In the genomic region with DNA sequence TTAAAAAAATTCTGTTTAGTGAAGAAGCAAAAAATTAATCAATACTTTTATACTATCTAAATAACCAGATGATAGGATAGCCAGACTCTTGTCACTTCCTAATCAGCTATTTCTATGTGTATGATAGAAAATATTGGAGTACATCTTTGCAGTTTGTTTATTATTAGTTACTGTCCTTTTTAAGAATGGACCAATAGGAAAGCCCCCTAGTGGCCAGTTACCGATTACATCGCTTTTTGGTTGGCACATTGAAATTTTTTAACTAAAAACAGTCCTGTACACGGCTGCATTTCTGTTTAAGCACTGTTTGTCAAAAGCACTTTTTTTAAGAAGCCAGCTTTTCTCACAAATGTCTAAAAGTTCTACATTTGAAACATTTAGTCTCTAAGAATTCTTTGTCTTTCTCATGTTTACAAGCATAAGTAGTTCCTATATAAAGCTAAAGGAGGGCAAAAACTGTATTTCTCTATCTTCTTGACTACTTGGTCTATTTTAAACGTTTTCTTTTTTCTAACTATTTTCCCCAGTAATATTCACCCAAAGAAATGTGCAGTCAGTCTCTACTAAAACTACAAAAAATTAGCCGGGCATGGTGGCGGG, we compare ENCODE assay signal across 8 cellular contexts.
DNase-seq lines count a peak whose midpoint lies in the region; TF ChIP-seq lines count a peak whose summit lies in the region.

No MANE protein-coding gene starts in this region.

- H3K4me3 Mint-ChIP-seq in Caco-2 (ENCODE audit: unreplicated experiment) = no peak overlapping the region

- intact Hi-C loops in Caco-2 (cut with micrococcal nuclease; ENCODE audit: unreplicated experiment) = loop anchor here (2.0 kb wide), 2 partner anchors 326 to 752 kb away; no protein-coding TSS in a partner anchor

- H3K4me1 ChIP-seq in Caco-2 (no peaks in the 10 kb centered on the region), SK-N-SH (ENCODE audit: control insufficient read depth in 1 of 2, insufficient read depth in 2 of 2, low read depth in 1 of 2, low read length in 1 of 2) (peaks cover 4 to 12% of the 10 kb centered on the region in 2 experiments; a peak in 2 of 4 replicates)

- TF ChIP-seq CTCF in Caco-2 (IDR thresholded peaks at IDR 0.05; ENCODE audit: insufficient read depth in 1 of 2, low read depth in 1 of 2, low read length in 1 of 2, severe bottlenecking in 1 of 2, unreplicated experiment in 1 of 2) (peak; percentile 44 to 74), HFF-Myc (IDR thresholded peaks at IDR 0.05; ENCODE audit: low read depth, low read length, missing control alignments) (peak; percentile 70), SK-N-SH (IDR thresholded peaks at IDR 0.05) (peak; percentile 92), fibroblast of villous mesenchyme (IDR thresholded peaks at IDR 0.05; ENCODE audit: insufficient read depth, low read depth, low read length) (peak; percentile 69)

- H3K36me3 ChIP-seq in Caco-2 (ENCODE audit: control insufficient read depth, insufficient read depth, low read length) (no peaks in the 10 kb centered on the region), SK-N-SH (replicated peaks in 1 of 2; ENCODE audit: control insufficient read depth in 1 of 2, insufficient read depth in 2 of 2, low read length in 1 of 2) (no peaks in the 10 kb centered on the region)

- WGBS in SK-N-SH (ENCODE audit: low lambda C conversion rate) = 41% methylated on average over 6 of the region's 6 CpGs

- no peaks in the 10 kb centered on the region for H3K9me3 Mint-ChIP-seq in Caco-2 (ENCODE audit: unreplicated experiment)

- DNase-seq in Caco-2 = peak in 1 of 2 experiments; percentile 42
- no peak for DNase-seq in HFF-Myc (ENCODE audit: extremely low read depth, low read depth)
- peak; percentile 38 for DNase-seq in SK-N-SH
- DNase-seq in fibroblast of villous mesenchyme (ENCODE audit: low read depth) = peak; percentile 64
- DNase-seq in stimulated activated CD8-positive, alpha-beta memory T cell treated with anti-CD3 and anti-CD28 coated beads, Interleukin-4, amount 100 ng/mL, for 48 hours = peak; percentile 33
- no peak for DNase-seq in central memory CD4-positive, alpha-beta T cell
- DNase-seq in activated naive CD4-positive, alpha-beta T cell treated with Interleukin-2 at 50 U/mL for 16 hours = no peak
- DNase-seq in NCI-H2107 treated with DMSO at 0.1 percent for 48 hours (lab: John Stamatoyannopoulos, UW; ENCODE audit: unreplicated experiment) = no peak

- H3K36me3 Mint-ChIP-seq in Caco-2 (ENCODE audit: insufficient read depth, unreplicated experiment) = no peaks in the 10 kb centered on the region

- H3K4me2 ChIP-seq in SK-N-SH = no peak overlapping the region

- TF ChIP-seq EP300 in SK-N-SH (IDR thresholded peaks at IDR 0.05; ENCODE audit: borderline replicate concordance in 1 of 2, low read depth in 1 of 2, low read length in 1 of 2) = no peak

- H3K27me3 Mint-ChIP-seq in Caco-2 (ENCODE audit: insufficient read depth, unreplicated experiment) = peaks cover 10% of the 10 kb centered on the region

- H3K27ac Mint-ChIP-seq in Caco-2 (ENCODE audit: unreplicated experiment) = no peak overlapping the region

- no peak overlapping the region for H2AFZ ChIP-seq in SK-N-SH (ENCODE audit: low read depth)

- no peaks in the 10 kb centered on the region for H4K20me1 ChIP-seq in SK-N-SH (ENCODE audit: insufficient read depth)

- H3K27me3 ChIP-seq in Caco-2 (replicated peaks; ENCODE audit: control insufficient read depth, insufficient read depth, low read length) (no peaks in the 10 kb centered on the region), SK-N-SH (ENCODE audit: insufficient read depth) (no peaks in the 10 kb centered on the region)

- peak; percentile 64 for TF ChIP-seq RAD21 in SK-N-SH (IDR thresholded peaks at IDR 0.05; ENCODE audit: low read length)

- CTCF ChIA-PET in Caco-2 (lab: Charles Lee) (interaction anchor here (0.7 kb wide), 2 partner anchors 98 to 1004 kb away, joined by 4 to 5 read pairs; no protein-coding TSS in a partner anchor), SK-N-SH (lab: Yijun Ruan, JAX) (interaction anchor here (0.6 to 2.2 kb wide), 33 partner anchors 8 to 752 kb away, joined by 3 to 57 read pairs (median 4); no protein-coding TSS in a partner anchor)

- H3K9ac ChIP-seq in SK-N-SH = no peak overlapping the region

- H3K4me3 ChIP-seq in Caco-2 (ENCODE audit: low read depth, low read length) (no peak overlapping the region), HFF-Myc (replicated peaks; ENCODE audit: low read depth, low read length) (no peak overlapping the region), SK-N-SH (ENCODE audit: low read depth in 2 of 2, low read length in 1 of 2) (no peak overlapping the region; a peak in 1 of 4 replicates), fibroblast of villous mesenchyme (ENCODE audit: low read depth, low read length) (no peak overlapping the region)

- H3K27ac ChIP-seq in SK-N-SH (ENCODE audit: low read depth in 2 of 2, low read length in 1 of 2) = no peak overlapping the region

- H3K9me2 ChIP-seq in SK-N-SH = no peaks in the 10 kb centered on the region

- H3F3A ChIP-seq in SK-N-SH (replicated peaks; ENCODE audit: insufficient read depth) = peaks cover 3% of the 10 kb centered on the region

- H3K9me3 ChIP-seq in Caco-2 (no peaks in the 10 kb centered on the region), SK-N-SH (no peaks in the 10 kb centered on the region)

- no TSS peak for BruUV-seq in Caco-2 (replicated peaks; lab: Mats Ljungman, UMichigan)

- H3K4me1 Mint-ChIP-seq in Caco-2 (ENCODE audit: low read depth, unreplicated experiment) = no peaks in the 10 kb centered on the region

- POLR2A ChIA-PET in Caco-2 (lab: Charles Lee) (no interaction called here), SK-N-SH (lab: Yijun Ruan, JAX) (no interaction called here)

- no peaks in the 10 kb centered on the region for H3K79me2 ChIP-seq in SK-N-SH (ENCODE audit: insufficient read depth)

TF ChIP-seq in SK-N-SH, 30 proteins besides CTCF, POLR2A, EP300 and RAD21 (continues in another document):
- no peak for TF ChIP-seq JUND (IDR thresholded peaks at IDR 0.05)
- no peak for TF ChIP-seq TEAD4 (IDR thresholded peaks at IDR 0.05; ENCODE audit: borderline replicate concordance, insufficient read depth)
- peak; percentile 46; the same call in 1 of the 2 replicates for TF ChIP-seq SMC3 (IDR thresholded peaks at IDR 0.05; ENCODE audit: low read depth, low read length)
- TF ChIP-seq YY1 (IDR thresholded peaks at IDR 0.05; ENCODE audit: low read depth) = no peak
- TF ChIP-seq MEF2A (IDR thresholded peaks at IDR 0.05; ENCODE audit: borderline replicate concordance, low read depth) = no peak
- TF ChIP-seq GABPA (IDR thresholded peaks at IDR 0.05; ENCODE audit: low read depth) = no peak
- TF ChIP-seq, protein P1, sequence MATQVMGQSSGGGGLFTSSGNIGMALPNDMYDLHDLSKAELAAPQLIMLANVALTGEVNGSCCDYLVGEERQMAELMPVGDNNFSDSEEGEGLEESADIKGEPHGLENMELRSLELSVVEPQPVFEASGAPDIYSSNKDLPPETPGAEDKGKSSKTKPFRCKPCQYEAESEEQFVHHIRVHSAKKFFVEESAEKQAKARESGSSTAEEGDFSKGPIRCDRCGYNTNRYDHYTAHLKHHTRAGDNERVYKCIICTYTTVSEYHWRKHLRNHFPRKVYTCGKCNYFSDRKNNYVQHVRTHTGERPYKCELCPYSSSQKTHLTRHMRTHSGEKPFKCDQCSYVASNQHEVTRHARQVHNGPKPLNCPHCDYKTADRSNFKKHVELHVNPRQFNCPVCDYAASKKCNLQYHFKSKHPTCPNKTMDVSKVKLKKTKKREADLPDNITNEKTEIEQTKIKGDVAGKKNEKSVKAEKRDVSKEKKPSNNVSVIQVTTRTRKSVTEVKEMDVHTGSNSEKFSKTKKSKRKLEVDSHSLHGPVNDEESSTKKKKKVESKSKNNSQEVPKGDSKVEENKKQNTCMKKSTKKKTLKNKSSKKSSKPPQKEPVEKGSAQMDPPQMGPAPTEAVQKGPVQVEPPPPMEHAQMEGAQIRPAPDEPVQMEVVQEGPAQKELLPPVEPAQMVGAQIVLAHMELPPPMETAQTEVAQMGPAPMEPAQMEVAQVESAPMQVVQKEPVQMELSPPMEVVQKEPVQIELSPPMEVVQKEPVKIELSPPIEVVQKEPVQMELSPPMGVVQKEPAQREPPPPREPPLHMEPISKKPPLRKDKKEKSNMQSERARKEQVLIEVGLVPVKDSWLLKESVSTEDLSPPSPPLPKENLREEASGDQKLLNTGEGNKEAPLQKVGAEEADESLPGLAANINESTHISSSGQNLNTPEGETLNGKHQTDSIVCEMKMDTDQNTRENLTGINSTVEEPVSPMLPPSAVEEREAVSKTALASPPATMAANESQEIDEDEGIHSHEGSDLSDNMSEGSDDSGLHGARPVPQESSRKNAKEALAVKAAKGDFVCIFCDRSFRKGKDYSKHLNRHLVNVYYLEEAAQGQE (IDR thresholded peaks at IDR 0.05; ENCODE audit: low read depth, low read length) = no peak
- TF ChIP-seq NRF1 (IDR thresholded peaks at IDR 0.05; ENCODE audit: low read depth, low read length) = no peak
- no peak for TF ChIP-seq SIN3A (IDR thresholded peaks at IDR 0.05; ENCODE audit: borderline replicate concordance, low read depth, low read length)
- TF ChIP-seq FOSL2 (IDR thresholded peaks at IDR 0.05; ENCODE audit: borderline replicate concordance, low read depth) = no peak
- TF ChIP-seq TCF12 (IDR thresholded peaks at IDR 0.05) = peak; percentile 25; the same call in 1 of the 2 replicates
- no peak for TF ChIP-seq ELF1 (IDR thresholded peaks at IDR 0.05)
- TF ChIP-seq FOXM1 (IDR thresholded peaks at IDR 0.05; ENCODE audit: low read depth) = no peak
- TF ChIP-seq, protein P2, sequence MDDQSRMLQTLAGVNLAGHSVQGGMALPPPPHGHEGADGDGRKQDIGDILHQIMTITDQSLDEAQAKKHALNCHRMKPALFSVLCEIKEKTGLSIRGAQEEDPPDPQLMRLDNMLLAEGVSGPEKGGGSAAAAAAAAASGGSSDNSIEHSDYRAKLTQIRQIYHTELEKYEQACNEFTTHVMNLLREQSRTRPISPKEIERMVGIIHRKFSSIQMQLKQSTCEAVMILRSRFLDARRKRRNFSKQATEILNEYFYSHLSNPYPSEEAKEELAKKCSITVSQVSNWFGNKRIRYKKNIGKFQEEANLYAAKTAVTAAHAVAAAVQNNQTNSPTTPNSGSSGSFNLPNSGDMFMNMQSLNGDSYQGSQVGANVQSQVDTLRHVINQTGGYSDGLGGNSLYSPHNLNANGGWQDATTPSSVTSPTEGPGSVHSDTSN (IDR thresholded peaks at IDR 0.05) = no peak
- TF ChIP-seq EZH2phosphoT487 (IDR thresholded peaks at IDR 0.05; ENCODE audit: borderline replicate concordance, low read depth) = no peak
- TF ChIP-seq NFIC (IDR thresholded peaks at IDR 0.05; ENCODE audit: borderline replicate concordance) = no peak

Comparison
In these comparisons a context has a peak if more than half of its experiments do, and no peak if none do; other contexts are left out.
1. DNase-seq: peak in SK-N-SH (single experiment), fibroblast of villous mesenchyme (single experiment) and stimulated activated CD8-positive, alpha-beta memory T cell treated with anti-CD3 and anti-CD28 coated beads, Interleukin-4, amount 100 ng/mL, for 48 hours (single experiment); none in HFF-Myc (single experiment), central memory CD4-positive, alpha-beta T cell (single experiment), activated naive CD4-positive, alpha-beta T cell treated with Interleukin-2 at 50 U/mL for 16 hours (single experiment) and NCI-H2107 treated with DMSO at 0.1 percent for 48 hours (single experiment).
2. Peak in every context shown above with its lines, with median percentiles within 50 percentile points of each other: CTCF ChIP-seq.